24 cellular contexts compared by ENCODE assay signal in genomic region chr10:123180691-123181090, GRCh38. TPM values are rescaled to one million over a fixed set of nuclear protein-coding genes. Genes with fewer than 3 reads are reported as not detected.
A peak's percentile ranks its signal among the peaks of the same experiment; 100 is the strongest.
DNase-seq lines count a peak whose midpoint lies in the region; ATAC-seq and TF ChIP-seq lines count a peak whose summit lies in the region.
"Had no signal": no experiment of that assay in that cellular context is flagged by ENCODE, and none has a peak within 500 bp of the region (broad histone marks: within the 10 kb centered on the region; RNA-seq: fewer than 3 reads in every experiment).

No MANE protein-coding gene starts in this region.

- H2AFZ ChIP-seq in mammary epithelial cell (ENCODE audit: low read depth, low read length), result no peak overlapping the region
- H2AFZ ChIP-seq: GM23248 had no signal

- H3K36me3 Mint-ChIP-seq in MCF 10A (ENCODE audit: insufficient read depth, unreplicated experiment), result no peaks in the 10 kb centered on the region

- no peak overlapping the region for H3K27ac Mint-ChIP-seq in MCF 10A (ENCODE audit: low read depth, unreplicated experiment)
- H3K27ac Mint-ChIP-seq: CD4-positive, alpha-beta T cell had no signal

- H3K4me2 ChIP-seq in mammary epithelial cell (ENCODE audit: insufficient read depth, low read depth, low read length), result no peak overlapping the region
- H3K4me2 ChIP-seq: A549; BLaER1 treated with 17β-estradiol and CSF1 and Interleukin-3, amounts not matched to agents 10 nM and 100 nM had no signal

- in situ Hi-C loops in mammary epithelial cell (cut with MboI; ENCODE audit: low sequenced_read_pairs in 2 of 2), result no loop called here

- 92% methylated on average over 2 of the region's 2 CpGs for WGBS in mammary epithelial cell (ENCODE audit: low coverage, missing lambda C conversion rate)

- intact Hi-C loops in mammary epithelial cell (cut with micrococcal nuclease), result no loop called here
- intact Hi-C loops in MCF 10A (cut with micrococcal nuclease), result no loop called here

- no peak for TF ChIP-seq CTCF in mammary epithelial cell (conservative IDR thresholded peaks at IDR 0.05 in 1 of 2, IDR thresholded peaks at IDR 0.05 in 1 of 2; ENCODE audit: extremely low read depth in 1 of 2, insufficient read depth in 1 of 2, low read depth in 1 of 2, low read length in 2 of 2)
- TF ChIP-seq CTCF in MCF 10A (IDR thresholded peaks at IDR 0.05; ENCODE audit: unreplicated experiment), result no peak
- TF ChIP-seq CTCF in epithelial cell of esophagus (IDR thresholded peaks at IDR 0.05; ENCODE audit: insufficient read depth, low read depth, low read length, missing control alignments), result no peak

- H3K4me3 ChIP-seq in mammary epithelial cell (replicated peaks in 1 of 3; ENCODE audit: insufficient read depth in 1 of 3, low read depth in 2 of 3, low read length in 3 of 3), result no peak overlapping the region
- H3K4me3 ChIP-seq in epithelial cell of esophagus (ENCODE audit: low read length), result no peak overlapping the region
- H3K4me3 ChIP-seq: A549; BLaER1 treated with 17β-estradiol and CSF1 and Interleukin-3, amounts not matched to agents 10 nM and 100 nM; GM12878; GM23248 had no signal

- dilution Hi-C loops in mammary epithelial cell (cut with HindIII; ENCODE audit: low sequenced_read_pairs), result no loop called here

- no peaks in the 10 kb centered on the region for H3K27me3 ChIP-seq in mammary epithelial cell (ENCODE audit: insufficient read depth, low read length)
- H3K27me3 ChIP-seq: BE2C; BLaER1 treated with 17β-estradiol and CSF1 and Interleukin-3, amounts not matched to agents 10 nM and 100 nM had no signal

- no peaks in the 10 kb centered on the region for H3K79me2 ChIP-seq in mammary epithelial cell (ENCODE audit: insufficient read depth, low read length)

- H3K36me3 ChIP-seq in mammary epithelial cell (ENCODE audit: insufficient read depth, low read length), result no peaks in the 10 kb centered on the region

- CTCF ChIA-PET in mammary epithelial cell (lab: Charles Lee; ENCODE audit: low non-redundant PET), result no interaction called here
- CTCF ChIA-PET in MCF 10A (lab: Yijun Ruan, JAX), result no interaction called here

- no peak overlapping the region for H3K4me3 Mint-ChIP-seq in MCF 10A (ENCODE audit: unreplicated experiment)
- H3K4me3 Mint-ChIP-seq: CD14-positive monocyte; CD4-positive, alpha-beta T cell; CD8-positive, alpha-beta memory T cell had no signal

- ATAC-seq in HG02938 (IDR thresholded peaks at IDR 0.05; ENCODE audit: unreplicated experiment), result no peak
- ATAC-seq: A549, GM12878 had no signal

- H3K9me3 ChIP-seq in mammary epithelial cell (replicated peaks; ENCODE audit: insufficient read depth, low read length), result peaks cover 2% of the 10 kb centered on the region
- H3K9me3 ChIP-seq: BE2C had no signal

- H3K9me3 Mint-ChIP-seq in MCF 10A (ENCODE audit: unreplicated experiment), result peaks cover 19% of the 10 kb centered on the region

- no peak overlapping the region for H3K9ac ChIP-seq in mammary epithelial cell (ENCODE audit: insufficient read depth, low read length)
- H3K9ac ChIP-seq: BLaER1 treated with 17β-estradiol and CSF1 and Interleukin-3, amounts not matched to agents 10 nM and 100 nM; GM23248 had no signal

- POLR2A ChIA-PET in MCF 10A (lab: Yijun Ruan, JAX), result interaction anchor here (1.0 kb wide), 1 partner anchor 27 kb away, joined by 3 read pairs; the partner anchor contains the start of gene BUB3

- H4K20me1 ChIP-seq in mammary epithelial cell (ENCODE audit: insufficient read depth, low read length), result no peaks in the 10 kb centered on the region
- H4K20me1 ChIP-seq: BLaER1 treated with 17β-estradiol and CSF1 and Interleukin-3, amounts not matched to agents 10 nM and 100 nM had no signal

- H3K27me3 Mint-ChIP-seq in MCF 10A (ENCODE audit: insufficient read depth, unreplicated experiment), result no peaks in the 10 kb centered on the region
- H3K27me3 Mint-ChIP-seq: CD4-positive, alpha-beta T cell had no signal

- DNase-seq in mammary epithelial cell, result peak; percentile 5
- DNase-seq in MCF 10A (ENCODE audit: unreplicated experiment), result no peak
- DNase-seq in epithelial cell of esophagus (ENCODE audit: low read depth), result peak; percentile 31
- peak; percentile 45 for DNase-seq in renal cortical epithelial cell (ENCODE audit: low read depth)
- DNase-seq in NCI-H774 (lab: John Stamatoyannopoulos, UW), result no peak
- DNase-seq: 8988T; ACHN; AML-193; BE2C; CD4-positive, alpha-beta T cell; CD8-positive, alpha-beta memory T cell; DMS 273 treated with DMSO at 0.1 percent for 48 hours; DMS79; EL; GDM1; GM23248; H7; HCEC 1CT had no signal

- no peaks in the 10 kb centered on the region for H3K4me1 Mint-ChIP-seq in MCF 10A (ENCODE audit: insufficient read depth, unreplicated experiment)
- H3K4me1 Mint-ChIP-seq: CD14-positive monocyte had no signal

- H3K27ac ChIP-seq in mammary epithelial cell (ENCODE audit: insufficient read depth, low read depth, low read length), result no peak overlapping the region
- H3K27ac ChIP-seq: A549; BLaER1 treated with 17β-estradiol and CSF1 and Interleukin-3, amounts not matched to agents 10 nM and 100 nM; GM23248 had no signal

- BruUV-seq in mammary epithelial cell (replicated peaks; lab: Mats Ljungman, UMichigan) (no TSS peak), MCF 10A (replicated peaks; lab: Mats Ljungman, UMichigan) (no TSS peak)

- H3K4me1 ChIP-seq in mammary epithelial cell (ENCODE audit: insufficient read depth, low read length), result no peaks in the 10 kb centered on the region
- H3K4me1 ChIP-seq: A549; BE2C; BLaER1 treated with 17β-estradiol and CSF1 and Interleukin-3, amounts not matched to agents 10 nM and 100 nM had no signal

RNA-seq across cellular contexts. Expression of gene BUB3, which starts 26.5 kb away (rescaled TPM):
- 100 to 1,000 TPM; 137 to 158 TPM for total RNA-seq in mammary epithelial cell
- polyA plus RNA-seq in mammary epithelial cell, result 237 TPM
- 253 TPM for polyA minus RNA-seq in mammary epithelial cell
- total RNA-seq in MCF 10A (2022), result 185 and 197 TPM in 2 replicates
- total RNA-seq in renal cortical epithelial cell, result 113 and 166 TPM in 2 replicates

RNA-seq across cellular contexts. Expression of gene HMX2, which starts 32.8 kb away (rescaled TPM):
- total RNA-seq in mammary epithelial cell, result not detected
- polyA plus RNA-seq in mammary epithelial cell, result not detected
- not detected for polyA minus RNA-seq in mammary epithelial cell
- total RNA-seq in MCF 10A (2022), result not detected in 2 replicates
- total RNA-seq in renal cortical epithelial cell, result not detected in 2 replicates
- total RNA-seq: CD4-positive, alpha-beta T cell; CD8-positive, alpha-beta memory T cell; GM23248; H7 had no signal
- polyA plus RNA-seq: CD14-positive monocyte; CD8-positive, alpha-beta memory T cell; GM23248 had no signal

RNA-seq across cellular contexts. Expression of gene HMX3, which starts 44.9 kb away (rescaled TPM):
- under 1 TPM in 1 of 2 donors, not detected in 1; 0.26 TPM for total RNA-seq in mammary epithelial cell
- polyA plus RNA-seq in mammary epithelial cell, result not detected
- not detected for polyA minus RNA-seq in mammary epithelial cell
- total RNA-seq in MCF 10A (2022), result not detected in 2 replicates
- total RNA-seq in renal cortical epithelial cell, result not detected in 2 replicates
- total RNA-seq: CD8-positive, alpha-beta memory T cell; GM23248; H1; H7 had no signal
- polyA plus RNA-seq: A549; CD14-positive monocyte; CD8-positive, alpha-beta memory T cell; GM23248 had no signal

Comparison
In these comparisons a context has a peak if more than half of its experiments do, and no peak if none do; other contexts are left out.
1. DNase-seq: peak in mammary epithelial cell (single experiment), epithelial cell of esophagus (single experiment) and renal cortical epithelial cell (single experiment); none in MCF 10A (single experiment) and NCI-H774 (single experiment).